8 cellular contexts compared by ENCODE assay signal in the genomic region with DNA sequence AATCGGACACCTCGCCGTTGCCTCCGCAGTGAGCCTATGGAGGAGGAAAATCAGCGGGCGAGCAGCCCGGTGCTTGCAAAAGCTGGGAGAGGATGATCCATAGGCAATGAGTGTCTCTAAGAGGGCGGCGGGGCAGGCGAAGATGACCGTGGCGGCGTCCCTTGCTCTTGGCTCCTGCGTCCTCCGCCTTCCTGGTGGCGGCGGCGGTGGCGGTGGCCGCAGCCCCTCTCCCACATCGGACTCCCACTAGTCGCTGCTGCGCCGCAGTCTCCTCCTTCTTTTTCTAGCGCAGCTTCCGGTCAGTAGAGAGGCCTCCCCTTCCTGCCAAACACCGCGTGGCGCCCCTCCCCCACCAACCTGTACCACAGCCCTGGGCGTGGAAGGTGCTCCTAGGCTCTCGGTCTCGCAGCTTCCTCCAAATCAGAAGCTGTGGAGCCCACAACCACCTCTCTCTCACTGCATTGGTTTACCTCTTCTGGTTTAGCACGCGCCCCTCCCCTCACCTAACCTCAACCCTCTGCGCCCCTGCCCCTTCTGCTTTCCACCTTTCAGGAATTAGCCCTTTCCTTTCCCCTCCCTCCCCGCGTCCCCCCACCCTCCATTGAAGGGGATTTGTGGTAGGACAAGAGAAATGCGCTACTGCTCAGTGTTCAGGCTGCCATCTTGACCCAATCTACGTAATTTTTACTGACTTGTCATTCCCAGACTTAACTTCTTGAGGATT. TPM values are rescaled to one million over a fixed set of nuclear protein-coding genes. Genes with fewer than 3 reads are reported as not detected.
A peak's percentile ranks its signal among the peaks of the same experiment; 100 is the strongest.
DNase-seq lines count a peak whose midpoint lies in the region; ATAC-seq and TF ChIP-seq lines count a peak whose summit lies in the region.

TSS of gene SPIN3 (minus strand) at position 271 of the 724 bp plus-strand sequence. CDS start 594 bp downstream, outside the sequence.

- H3K9me3 ChIP-seq in Caco-2, result no peaks in the 10 kb centered on the region
- H3K9me3 ChIP-seq in stomach, result no peaks in the 10 kb centered on the region

- H3K27me3 ChIP-seq in Caco-2 (replicated peaks; ENCODE audit: control insufficient read depth, insufficient read depth, low read length) (no peaks in the 10 kb centered on the region), foreskin keratinocyte (no peaks in the 10 kb centered on the region), stomach (peaks cover 0 to 6% (median 0%) of the 10 kb centered on the region in 3 donors)

- ATAC-seq in GM21360 (IDR thresholded peaks at IDR 0.05; ENCODE audit: unreplicated experiment) (peak; percentile 95), foreskin keratinocyte (peak; percentile 93)

- no peak for TF ChIP-seq EP300 in stomach (IDR thresholded peaks at IDR 0.05)

- TF ChIP-seq CTCF in Caco-2 (IDR thresholded peaks at IDR 0.05; ENCODE audit: insufficient read depth in 1 of 2, low read depth in 1 of 2, low read length in 1 of 2, severe bottlenecking in 1 of 2, unreplicated experiment in 1 of 2), result no peak
- no peak for TF ChIP-seq CTCF in foreskin keratinocyte (conservative IDR thresholded peaks at IDR 0.05)
- no peak for TF ChIP-seq CTCF in nephron progenitor cell (IDR thresholded peaks at IDR 0.05)
- TF ChIP-seq CTCF in stomach (IDR thresholded peaks at IDR 0.05), result no peak

- H3K27me3 Mint-ChIP-seq in Caco-2 (ENCODE audit: insufficient read depth, unreplicated experiment), result no peaks in the 10 kb centered on the region
- H3K27me3 Mint-ChIP-seq in nephron progenitor cell (ENCODE audit: low read depth, poor library complexity), result no peaks in the 10 kb centered on the region

- BruUV-seq in Caco-2 (replicated peaks; lab: Mats Ljungman, UMichigan), result no TSS peak

- intact Hi-C loops in Caco-2 (cut with micrococcal nuclease; ENCODE audit: unreplicated experiment), result loop anchor here (2.0 to 5.0 kb wide), 2 partner anchors 72 to 127 kb away; no protein-coding TSS in a partner anchor
- intact Hi-C loops in stomach (cut with DNase I; ENCODE audit: low total_unique reads), result no loop called here

- H3K27ac ChIP-seq in foreskin keratinocyte (no peak within 1 kb of the TSS), stomach (peak within 1 kb of the TSS; percentile 62 to 81 (median 69))

- H3K36me3 ChIP-seq in Caco-2 (ENCODE audit: control insufficient read depth, insufficient read depth, low read length), result no peaks in the 10 kb centered on the region; the same call in none of the 2 replicates
- peaks cover 0 to 3% (median 0%) of the 10 kb centered on the region in 4 donors for H3K36me3 ChIP-seq in stomach

- H3K36me3 Mint-ChIP-seq in Caco-2 (ENCODE audit: insufficient read depth, unreplicated experiment), result peaks cover 14% of the 10 kb centered on the region
- peaks cover 49% of the 10 kb centered on the region for H3K36me3 Mint-ChIP-seq in nephron progenitor cell (ENCODE audit: low read depth)

- TF ChIP-seq POLR2A in stomach (IDR thresholded peaks at IDR 0.05), result no peak

- peak within 1 kb of the TSS; percentile 92 for H3K4me3 Mint-ChIP-seq in Caco-2 (ENCODE audit: unreplicated experiment)
- peak within 1 kb of the TSS; percentile 94 for H3K4me3 Mint-ChIP-seq in nephron progenitor cell

- H3K9me3 Mint-ChIP-seq in Caco-2 (ENCODE audit: unreplicated experiment) (no peaks in the 10 kb centered on the region), nephron progenitor cell (peaks cover 54% of the 10 kb centered on the region)

- CTCF ChIA-PET in Caco-2 (lab: Charles Lee), result interaction anchor here (1.4 kb wide), 1 partner anchor 714 kb away, joined by 3 read pairs; no protein-coding TSS in a partner anchor

- WGBS in stomach, 5 donors, result 1 to 32% (median 20%) methylated on average over 14 to 39 of the region's 39 CpGs

- H3K4me1 Mint-ChIP-seq in Caco-2 (ENCODE audit: low read depth, unreplicated experiment), result no peaks in the 10 kb centered on the region
- H3K4me1 Mint-ChIP-seq in nephron progenitor cell, result peaks cover 31% of the 10 kb centered on the region

- H3K27ac Mint-ChIP-seq in Caco-2 (ENCODE audit: unreplicated experiment) (peak within 1 kb of the TSS; percentile 85), nephron progenitor cell (peak within 1 kb of the TSS; percentile 82)

- POLR2A ChIA-PET in Caco-2 (lab: Charles Lee), result interaction anchor here (1.0 kb wide), 1 partner anchor 126 kb away, joined by 6 read pairs; the partner anchor contains the start of gene SPIN2B

- H3K4me1 ChIP-seq in Caco-2 (no peaks in the 10 kb centered on the region), foreskin keratinocyte (no peaks in the 10 kb centered on the region), stomach (peaks cover 0 to 25% (median 11%) of the 10 kb centered on the region in 4 donors)

- H3K4me3 ChIP-seq in Caco-2 (ENCODE audit: low read depth, low read length) (peak within 1 kb of the TSS; percentile 74), stomach (peak within 1 kb of the TSS; percentile 51 to 70 (median 62))

- peak; percentile 92 to 95 for DNase-seq in Caco-2
- DNase-seq in HS-27A (ENCODE audit: low read depth), result peak; percentile 30
- peak; percentile 80 for DNase-seq in RKO (ENCODE audit: low spot score)
- DNase-seq in activated gamma-delta T cell (lab: John Stamatoyannopoulos, UW), result peak; percentile 18
- DNase-seq in foreskin keratinocyte, result peak; percentile 16 to 49
- peak; percentile 85 for DNase-seq in nephron progenitor cell
- DNase-seq in stomach, result peak; percentile 84

RNA-seq across cellular contexts. Expression of gene SPIN3, which starts in this region (rescaled TPM):
- total RNA-seq in Caco-2 (2022) (17.9 TPM in 2 replicates), foreskin keratinocyte (2.2 and 2.8 TPM in 2 replicates), stomach (10 to 100 TPM in 4 of 5 donors, 1 to 10 TPM in 1; 1.7 to 48.2 (median 16.5) TPM)
- polyA plus RNA-seq in foreskin keratinocyte (1.4 and 1.5 TPM in 2 replicates), stomach (1 to 10 TPM; 3.1 to 7.0 (median 3.3) TPM)

Comparison
In these comparisons a context has a peak if more than half of its experiments do, and no peak if none do; other contexts are left out.
1. DNase-seq: peak in every context shown above with its lines; median percentile 94 in Caco-2; 85 in nephron progenitor cell; 84 in stomach; 80 in RKO; 32 in foreskin keratinocyte; 30 in HS-27A; 18 in activated gamma-delta T cell.